12 cellular contexts compared by ENCODE assay signal in genomic region chr10:118818621-118819221, GRCh38.
DNase-seq lines count a peak whose midpoint lies in the region; FAIRE-seq and TF ChIP-seq lines count a peak whose summit lies in the region.
"Had no signal": no experiment of that assay in that cellular context is flagged by ENCODE, and none has a peak within 500 bp of the region (broad histone marks: within the 10 kb centered on the region; RNA-seq: fewer than 3 reads in every experiment).

No MANE protein-coding gene starts in this region.

- H3K4me3 ChIP-seq in small intestine (ENCODE audit: low read depth in 1 of 2, low read length in 2 of 2) (no peak overlapping the region), lower leg skin (ENCODE audit: low read depth, poor library complexity, severe bottlenecking) (no peak overlapping the region)
- H3K4me3 ChIP-seq: cardiac muscle cell, tibial artery had no signal

- no peaks in the 10 kb centered on the region for H3K36me3 ChIP-seq in small intestine (ENCODE audit: control insufficient read depth in 2 of 2, insufficient read depth in 2 of 2, low read length in 2 of 2)
- H3K36me3 ChIP-seq: cardiac muscle cell, tibial artery had no signal

- no peak for TF ChIP-seq POLR2A in lower leg skin (IDR thresholded peaks at IDR 0.05)

- FAIRE-seq in small intestine (lab: Jason Lieb, UNC): no peak
- FAIRE-seq: GM12891 had no signal

- no peak for TF ChIP-seq CTCF in lower leg skin (IDR thresholded peaks at IDR 0.05)

- WGBS in small intestine, 3 donors: 63 to 78% (median 68%) methylated on average over 17 of the region's 17 CpGs
- WGBS in lower leg skin, 2 donors: 71 to 85% methylated on average over 15 to 17 of the region's 17 CpGs

- no peaks in the 10 kb centered on the region for H3K27me3 ChIP-seq in small intestine (ENCODE audit: control insufficient read depth in 2 of 2, insufficient read depth in 2 of 2, low read length in 2 of 2)

- DNase-seq in ACHN: peak; percentile 12
- peak; percentile 96 for DNase-seq in NCI-H1092 treated with DMSO at 0.1 percent for 48 hours (lab: John Stamatoyannopoulos, UW)
- peak; percentile 74 for DNase-seq in NCI-H82 (lab: John Stamatoyannopoulos, UW)
- DNase-seq in hypothalamus (lab: John Stamatoyannopoulos, UW): peak in 26 of 51 donors; percentile 9 to 51 (median 34)
- DNase-seq in dedifferentiated amniotic fluid mesenchymal stem cell (ENCODE audit: extremely low spot score): no peak
- DNase-seq in NCI-H226: no peak
- no peak for DNase-seq in small intestine
- DNase-seq in lower leg skin (ENCODE audit: low spot score in 2 of 2): no peak
- DNase-seq: activated naive CD4-positive, alpha-beta T cell treated with anti-CD3 and anti-CD28 coated beads, Interleukin-2, amount 50 U/mL, for 16 hours had no signal

- H3K9me3 ChIP-seq in small intestine (ENCODE audit: control insufficient read depth, low read depth): no peaks in the 10 kb centered on the region
- H3K9me3 ChIP-seq: tibial artery had no signal

- in situ Hi-C loops in ACHN (cut with HindIII; ENCODE audit: low pct_ligation_motif_present, low pct_unique_long_range_greater_than_20kb, low sequenced_read_pairs): no loop called here

- intact Hi-C loops in lower leg skin (cut with DNase I; ENCODE audit: low total_unique reads): no loop called here

- H3K27ac ChIP-seq in small intestine (ENCODE audit: low read depth in 1 of 2, low read length in 1 of 2): no peak overlapping the region
- H3K27ac ChIP-seq: cardiac muscle cell, tibial artery had no signal

- H3K4me1 ChIP-seq in small intestine (ENCODE audit: control insufficient read depth in 2 of 2, insufficient read depth in 1 of 2, low read depth in 1 of 2, low read length in 1 of 2): no peaks in the 10 kb centered on the region
- H3K4me1 ChIP-seq: tibial artery had no signal

Comparison
In these comparisons a context has a peak if more than half of its experiments do, and no peak if none do; other contexts are left out.
1. DNase-seq: peak in ACHN (single experiment), NCI-H1092 treated with DMSO at 0.1 percent for 48 hours (single experiment), NCI-H82 (single experiment) and hypothalamus (26 of 51); none in dedifferentiated amniotic fluid mesenchymal stem cell (single experiment), NCI-H226 (single experiment), small intestine (single experiment) and lower leg skin (0 of 2).